In genomic region chr1:39047374-39048229, GRCh38 we compare ENCODE assay signal across 1 cellular context.
TF ChIP-seq lines count a peak whose summit lies in the region.

No MANE protein-coding gene starts in this region.

TF ChIP-seq in WTC11, 78 proteins besides CTCF, POLR2A, EP300 and RAD21 (continued from another document):
- TF ChIP-seq HMGXB4 (CRISPR knock-in tag; IDR thresholded peaks at IDR 0.05) (no peak), JUN (CRISPR knock-in tag; IDR thresholded peaks at IDR 0.05) (no peak), ESRRA (CRISPR knock-in tag; IDR thresholded peaks at IDR 0.05; ENCODE audit: borderline replicate concordance) (no peak), ATF6 (CRISPR knock-in tag; IDR thresholded peaks at IDR 0.05) (no peak), FOXJ3 (CRISPR knock-in tag; IDR thresholded peaks at IDR 0.05; ENCODE audit: borderline replicate concordance) (no peak), PRDM15 (CRISPR knock-in tag; IDR thresholded peaks at IDR 0.05) (no peak), ATF3 (CRISPR knock-in tag; conservative IDR thresholded peaks at IDR 0.05) (no peak)
- TF ChIP-seq, protein P1, sequence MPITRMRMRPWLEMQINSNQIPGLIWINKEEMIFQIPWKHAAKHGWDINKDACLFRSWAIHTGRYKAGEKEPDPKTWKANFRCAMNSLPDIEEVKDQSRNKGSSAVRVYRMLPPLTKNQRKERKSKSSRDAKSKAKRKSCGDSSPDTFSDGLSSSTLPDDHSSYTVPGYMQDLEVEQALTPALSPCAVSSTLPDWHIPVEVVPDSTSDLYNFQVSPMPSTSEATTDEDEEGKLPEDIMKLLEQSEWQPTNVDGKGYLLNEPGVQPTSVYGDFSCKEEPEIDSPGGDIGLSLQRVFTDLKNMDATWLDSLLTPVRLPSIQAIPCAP (CRISPR knock-in tag; IDR thresholded peaks at IDR 0.05): no peak
- TF ChIP-seq, protein P2, sequence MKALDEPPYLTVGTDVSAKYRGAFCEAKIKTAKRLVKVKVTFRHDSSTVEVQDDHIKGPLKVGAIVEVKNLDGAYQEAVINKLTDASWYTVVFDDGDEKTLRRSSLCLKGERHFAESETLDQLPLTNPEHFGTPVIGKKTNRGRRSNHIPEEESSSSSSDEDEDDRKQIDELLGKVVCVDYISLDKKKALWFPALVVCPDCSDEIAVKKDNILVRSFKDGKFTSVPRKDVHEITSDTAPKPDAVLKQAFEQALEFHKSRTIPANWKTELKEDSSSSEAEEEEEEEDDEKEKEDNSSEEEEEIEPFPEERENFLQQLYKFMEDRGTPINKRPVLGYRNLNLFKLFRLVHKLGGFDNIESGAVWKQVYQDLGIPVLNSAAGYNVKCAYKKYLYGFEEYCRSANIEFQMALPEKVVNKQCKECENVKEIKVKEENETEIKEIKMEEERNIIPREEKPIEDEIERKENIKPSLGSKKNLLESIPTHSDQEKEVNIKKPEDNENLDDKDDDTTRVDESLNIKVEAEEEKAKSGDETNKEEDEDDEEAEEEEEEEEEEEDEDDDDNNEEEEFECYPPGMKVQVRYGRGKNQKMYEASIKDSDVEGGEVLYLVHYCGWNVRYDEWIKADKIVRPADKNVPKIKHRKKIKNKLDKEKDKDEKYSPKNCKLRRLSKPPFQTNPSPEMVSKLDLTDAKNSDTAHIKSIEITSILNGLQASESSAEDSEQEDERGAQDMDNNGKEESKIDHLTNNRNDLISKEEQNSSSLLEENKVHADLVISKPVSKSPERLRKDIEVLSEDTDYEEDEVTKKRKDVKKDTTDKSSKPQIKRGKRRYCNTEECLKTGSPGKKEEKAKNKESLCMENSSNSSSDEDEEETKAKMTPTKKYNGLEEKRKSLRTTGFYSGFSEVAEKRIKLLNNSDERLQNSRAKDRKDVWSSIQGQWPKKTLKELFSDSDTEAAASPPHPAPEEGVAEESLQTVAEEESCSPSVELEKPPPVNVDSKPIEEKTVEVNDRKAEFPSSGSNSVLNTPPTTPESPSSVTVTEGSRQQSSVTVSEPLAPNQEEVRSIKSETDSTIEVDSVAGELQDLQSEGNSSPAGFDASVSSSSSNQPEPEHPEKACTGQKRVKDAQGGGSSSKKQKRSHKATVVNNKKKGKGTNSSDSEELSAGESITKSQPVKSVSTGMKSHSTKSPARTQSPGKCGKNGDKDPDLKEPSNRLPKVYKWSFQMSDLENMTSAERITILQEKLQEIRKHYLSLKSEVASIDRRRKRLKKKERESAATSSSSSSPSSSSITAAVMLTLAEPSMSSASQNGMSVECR (CRISPR knock-in tag; IDR thresholded peaks at IDR 0.05; ENCODE audit: borderline replicate concordance): no peak
- TF ChIP-seq, protein P3, sequence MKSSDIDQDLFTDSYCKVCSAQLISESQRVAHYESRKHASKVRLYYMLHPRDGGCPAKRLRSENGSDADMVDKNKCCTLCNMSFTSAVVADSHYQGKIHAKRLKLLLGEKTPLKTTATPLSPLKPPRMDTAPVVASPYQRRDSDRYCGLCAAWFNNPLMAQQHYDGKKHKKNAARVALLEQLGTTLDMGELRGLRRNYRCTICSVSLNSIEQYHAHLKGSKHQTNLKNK (CRISPR knock-in tag; IDR thresholded peaks at IDR 0.05): no peak
- TF ChIP-seq, protein P4, sequence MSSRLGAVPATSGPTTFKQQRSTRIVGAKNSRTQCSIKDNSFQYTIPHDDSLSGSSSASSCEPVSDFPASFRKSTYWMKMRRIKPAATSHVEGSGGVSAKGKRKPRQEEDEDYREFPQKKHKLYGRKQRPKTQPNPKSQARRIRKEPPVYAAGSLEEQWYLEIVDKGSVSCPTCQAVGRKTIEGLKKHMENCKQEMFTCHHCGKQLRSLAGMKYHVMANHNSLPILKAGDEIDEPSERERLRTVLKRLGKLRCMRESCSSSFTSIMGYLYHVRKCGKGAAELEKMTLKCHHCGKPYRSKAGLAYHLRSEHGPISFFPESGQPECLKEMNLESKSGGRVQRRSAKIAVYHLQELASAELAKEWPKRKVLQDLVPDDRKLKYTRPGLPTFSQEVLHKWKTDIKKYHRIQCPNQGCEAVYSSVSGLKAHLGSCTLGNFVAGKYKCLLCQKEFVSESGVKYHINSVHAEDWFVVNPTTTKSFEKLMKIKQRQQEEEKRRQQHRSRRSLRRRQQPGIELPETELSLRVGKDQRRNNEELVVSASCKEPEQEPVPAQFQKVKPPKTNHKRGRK (CRISPR knock-in tag; IDR thresholded peaks at IDR 0.05; ENCODE audit: borderline replicate concordance): no peak
